In the genomic region with DNA sequence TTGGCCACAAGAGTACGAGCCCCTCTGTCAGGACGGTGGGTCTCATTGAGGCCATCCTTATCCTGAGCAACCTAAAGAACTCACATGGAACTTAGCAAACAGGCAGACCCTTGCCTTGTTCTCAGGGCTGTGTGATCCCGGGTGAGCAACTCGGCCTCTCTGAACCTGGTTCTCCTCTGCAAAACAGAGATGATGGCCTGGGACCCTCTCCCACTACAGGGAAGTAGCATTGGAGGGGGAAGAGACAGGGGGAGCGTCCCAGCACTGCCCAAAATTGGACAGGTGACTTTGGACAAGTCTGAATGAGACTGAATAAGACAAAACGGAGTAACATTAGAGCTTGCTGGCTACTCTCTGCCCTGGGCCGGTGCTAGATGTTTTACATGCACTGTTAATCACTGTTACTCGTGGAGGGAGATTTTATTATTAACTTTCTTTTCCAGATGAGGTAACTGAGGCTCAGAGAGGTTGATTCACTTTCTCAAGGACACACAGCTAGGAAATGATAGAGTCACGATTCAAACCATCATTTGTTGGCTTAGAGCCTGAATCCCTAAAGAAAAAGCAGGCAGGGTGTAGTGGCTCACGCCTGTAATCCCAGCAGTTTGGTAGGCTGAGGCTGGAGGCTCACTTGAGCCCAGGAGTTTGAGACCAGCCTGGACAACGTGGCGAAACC, we compare ENCODE assay signal across 8 cellular contexts.
DNase-seq lines count a peak whose midpoint lies in the region; ATAC-seq and TF ChIP-seq lines count a peak whose summit lies in the region.

No MANE protein-coding gene starts in this region.

- peak overlapping the region; percentile 51 for H3K4me3 Mint-ChIP-seq in stimulated activated naive CD8-positive, alpha-beta T cell treated with anti-CD3 and anti-CD28 coated beads, Interleukin-15, Interleukin-2, amounts not matched to agents 100 ng/mL and 50 ng/mL, for 24 hours
- peak overlapping the region in 1 of 2 donors; percentile 57 for H3K4me3 Mint-ChIP-seq in effector memory CD8-positive, alpha-beta T cell
- peak overlapping the region; percentile 70 for H3K4me3 Mint-ChIP-seq in neural progenitor cell

- DNase-seq in stimulated activated naive CD8-positive, alpha-beta T cell treated with anti-CD3 and anti-CD28 coated beads, Interleukin-15, Interleukin-2, amounts not matched to agents 100 U/mL and 50 U/mL, for 24 hours: no peak
- DNase-seq in effector memory CD8-positive, alpha-beta T cell: no peak
- DNase-seq in neural progenitor cell (ENCODE audit: low spot score): no peak
- DNase-seq in SHP77 (lab: John Stamatoyannopoulos, UW): no peak

- no peak overlapping the region for H2AFZ ChIP-seq in neural progenitor cell (replicated peaks)

- no peaks in the 10 kb centered on the region for H3K27me3 Mint-ChIP-seq in stimulated activated naive CD8-positive, alpha-beta T cell treated with anti-CD3 and anti-CD28 coated beads, Interleukin-15, Interleukin-2, amounts not matched to agents 100 ng/mL and 50 ng/mL, for 24 hours
- no peaks in the 10 kb centered on the region for H3K27me3 Mint-ChIP-seq in effector memory CD8-positive, alpha-beta T cell
- H3K27me3 Mint-ChIP-seq in neural progenitor cell (ENCODE audit: insufficient read depth, low read depth): peaks cover 6% of the 10 kb centered on the region

- H3F3A ChIP-seq in neural progenitor cell (ENCODE audit: low read depth): peaks cover 65% of the 10 kb centered on the region

- no peak overlapping the region for H3K9ac ChIP-seq in neural progenitor cell

- no peaks in the 10 kb centered on the region for H4K20me1 ChIP-seq in neural progenitor cell (ENCODE audit: low read depth)

- no peaks in the 10 kb centered on the region for H3K79me2 ChIP-seq in neural progenitor cell (ENCODE audit: low read depth)

- no peaks in the 10 kb centered on the region for H3K36me3 ChIP-seq in neural progenitor cell

- no peaks in the 10 kb centered on the region for H3K9me3 Mint-ChIP-seq in stimulated activated naive CD8-positive, alpha-beta T cell treated with anti-CD3 and anti-CD28 coated beads, Interleukin-15, Interleukin-2, amounts not matched to agents 100 ng/mL and 50 ng/mL, for 24 hours
- H3K9me3 Mint-ChIP-seq in effector memory CD8-positive, alpha-beta T cell: no peaks in the 10 kb centered on the region
- H3K9me3 Mint-ChIP-seq in neural progenitor cell: no peaks in the 10 kb centered on the region

- peaks cover 52% of the 10 kb centered on the region for H3K4me1 ChIP-seq in neural progenitor cell

- H3K27ac ChIP-seq in neural progenitor cell: no peak overlapping the region

- peak overlapping the region; percentile 74 for H3K27ac Mint-ChIP-seq in stimulated activated naive CD8-positive, alpha-beta T cell treated with anti-CD3 and anti-CD28 coated beads, Interleukin-15, Interleukin-2, amounts not matched to agents 100 ng/mL and 50 ng/mL, for 24 hours
- H3K27ac Mint-ChIP-seq in effector memory CD8-positive, alpha-beta T cell: peak overlapping the region; percentile 11 to 86
- H3K27ac Mint-ChIP-seq in neural progenitor cell: peak overlapping the region; percentile 91

- H3K36me3 Mint-ChIP-seq in stimulated activated naive CD8-positive, alpha-beta T cell treated with anti-CD3 and anti-CD28 coated beads, Interleukin-15, Interleukin-2, amounts not matched to agents 100 ng/mL and 50 ng/mL, for 24 hours (ENCODE audit: low read depth): peaks cover 5% of the 10 kb centered on the region
- peaks cover 45% of the 10 kb centered on the region for H3K36me3 Mint-ChIP-seq in effector memory CD8-positive, alpha-beta T cell (ENCODE audit: insufficient read depth)
- no peaks in the 10 kb centered on the region for H3K36me3 Mint-ChIP-seq in neural progenitor cell

- no peaks in the 10 kb centered on the region for H3K9me3 ChIP-seq in neural progenitor cell (ENCODE audit: low read depth)

- no peak for ATAC-seq in stimulated activated naive CD8-positive, alpha-beta T cell treated with anti-CD3 and anti-CD28 coated beads, Interleukin-15, Interleukin-2, amounts not matched to agents 100 U/mL and 50 U/mL, for 24 hours
- ATAC-seq in effector memory CD8-positive, alpha-beta T cell (replicated peaks): no peak
- no peak for ATAC-seq in HG02571 (IDR thresholded peaks at IDR 0.05; ENCODE audit: unreplicated experiment)
- ATAC-seq in GM21717 (IDR thresholded peaks at IDR 0.05; ENCODE audit: unreplicated experiment): no peak
- ATAC-seq in HG02642 (IDR thresholded peaks at IDR 0.05; ENCODE audit: poor library complexity, unreplicated experiment): no peak

- H3K27me3 ChIP-seq in neural progenitor cell: peaks cover 45% of the 10 kb centered on the region

- H3K4me1 Mint-ChIP-seq in stimulated activated naive CD8-positive, alpha-beta T cell treated with anti-CD3 and anti-CD28 coated beads, Interleukin-15, Interleukin-2, amounts not matched to agents 100 ng/mL and 50 ng/mL, for 24 hours (ENCODE audit: low read depth): peaks cover 56% of the 10 kb centered on the region
- H3K4me1 Mint-ChIP-seq in effector memory CD8-positive, alpha-beta T cell (ENCODE audit: low read depth in 2 of 2): peaks cover 21 to 26% of the 10 kb centered on the region in 2 donors
- peaks cover 76% of the 10 kb centered on the region for H3K4me1 Mint-ChIP-seq in neural progenitor cell

- H3K4me2 ChIP-seq in neural progenitor cell: no peak overlapping the region

- no peak for TF ChIP-seq CTCF in neural progenitor cell (IDR thresholded peaks at IDR 0.05)

- no peak overlapping the region for H3K4me3 ChIP-seq in neural progenitor cell
